Comparison of ENCODE assay signal across 30 cellular contexts in the genomic region with DNA sequence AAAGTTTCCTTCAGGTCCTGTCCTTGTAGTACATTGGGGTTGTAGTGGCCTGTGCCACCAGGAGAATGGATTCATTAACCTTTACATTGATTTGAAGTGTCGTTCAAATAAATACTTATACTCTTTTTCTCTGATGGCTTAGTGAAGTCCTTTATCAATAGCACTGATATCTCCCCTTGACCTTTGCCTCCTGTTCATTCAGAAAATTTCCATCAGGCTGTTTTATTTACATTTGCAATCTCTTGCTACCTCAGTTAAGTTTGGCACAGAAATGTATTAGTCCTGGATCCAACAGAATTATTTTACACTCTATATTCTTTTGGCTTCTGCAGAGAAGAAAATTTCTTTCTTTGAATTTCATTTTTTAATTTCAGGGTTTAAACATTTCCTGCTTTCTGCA.
"Had no signal": no experiment of that assay in that cellular context is flagged by ENCODE, and none has a peak within 500 bp of the region (broad histone marks: within the 10 kb centered on the region; RNA-seq: fewer than 3 reads in every experiment).

No MANE protein-coding gene starts in this region.

- H3K36me3 ChIP-seq: ovary, spleen, suprapubic skin, tibial artery, transverse colon, upper lobe of right lung, uterus had no signal

- H3K9me3 Mint-ChIP-seq: type B pancreatic cell had no signal

- H3K27me3 ChIP-seq: neural progenitor cell, ovary, spleen, suprapubic skin, testis, tibial artery, transverse colon, upper lobe of right lung, uterus had no signal

- H3K9ac ChIP-seq: neural progenitor cell, parathyroid adenoma had no signal

- H3K27ac ChIP-seq: neural progenitor cell, ovary, parathyroid adenoma, psoas muscle, skin epidermis, spleen, suprapubic skin, testis, tibial artery, transverse colon, upper lobe of right lung, uterus had no signal

- H3K27me3 Mint-ChIP-seq: stimulated activated memory B cell treated with anti-CD40 and anti-IgM and Interleukin-4, amounts not matched to agents 10 μg/mL and 1 μg/mL and 100 μg/mL, for 72 hours; stimulated activated naive CD8-positive, alpha-beta T cell treated with anti-CD3 and anti-CD28 coated beads, Interleukin-15, amount 100 ng/mL, for 72 hours; type B pancreatic cell had no signal

- DNase-seq: naive thymus-derived CD4-positive, alpha-beta T cell; natural killer cell; occipital lobe; ovary; psoas muscle; right cardiac atrium; spleen; stimulated activated CD4-positive, alpha-beta T cell treated with anti-CD3 and anti-CD28 coated beads, Interleukin-12 subunit alpha, Interleukin-12 subunit beta, amount 100 ng/mL, for 4 hours; stimulated activated CD4-positive, alpha-beta T cell treated with anti-CD3 and anti-CD28 coated beads, Interleukin-1b, Interleukin-23, amount 100 ng/mL, for 48 hours; stimulated activated CD4-positive, alpha-beta T cell treated with anti-CD3 and anti-CD28 coated beads, Interleukin-4, amount 100 ng/mL, for 1 hour; stimulated activated CD4-positive, alpha-beta T cell treated with anti-CD3 and anti-CD28 coated beads, Interleukin-4, amount 100 ng/mL, for 4 hours; stimulated activated CD8-positive, alpha-beta memory T cell treated with anti-CD3 and anti-CD28 coated beads, Interleukin-4, amount 100 ng/mL, for 48 hours; stimulated activated naive CD4-positive, alpha-beta T cell; stimulated activated naive CD8-positive, alpha-beta T cell treated with anti-CD3 and anti-CD28 coated beads, Interleukin-15, amount 100 ng/mL, for 72 hours; stimulated activated naive CD8-positive, alpha-beta T cell treated with anti-CD3 and anti-CD28 coated beads, Interleukin-15, Interleukin-2, amounts not matched to agents 100 U/mL and 50 U/mL, for 24 hours; substantia nigra; testis; tibial artery; transverse colon; upper lobe of right lung; uterus had no signal

- H3K36me3 Mint-ChIP-seq: stimulated activated memory B cell treated with anti-CD40 and anti-IgM and Interleukin-4, amounts not matched to agents 10 μg/mL and 1 μg/mL and 100 μg/mL, for 72 hours; type B pancreatic cell had no signal

- H3K4me3 ChIP-seq: neural progenitor cell, ovary, psoas muscle, skin epidermis, smooth muscle cell, spleen, suprapubic skin, testis, tibial artery, transverse colon, upper lobe of right lung, uterus had no signal

- H3K9me3 ChIP-seq: ovary, suprapubic skin, testis, tibial artery, transverse colon, upper lobe of right lung had no signal

- ATAC-seq: naive thymus-derived CD4-positive, alpha-beta T cell; natural killer cell; psoas muscle; right cardiac atrium; sciatic nerve; stimulated activated memory B cell treated with anti-CD40 and anti-IgM and Interleukin-4, amounts not matched to agents 10 μg/mL and 1 μg/mL and 100 μg/mL, for 72 hours; stimulated activated naive CD8-positive, alpha-beta T cell treated with anti-CD3 and anti-CD28 coated beads, Interleukin-15, amount 100 ng/mL, for 72 hours; stimulated activated naive CD8-positive, alpha-beta T cell treated with anti-CD3 and anti-CD28 coated beads, Interleukin-15, Interleukin-2, amounts not matched to agents 100 U/mL and 50 U/mL, for 24 hours; upper lobe of right lung had no signal

- H3K4me1 Mint-ChIP-seq: naive thymus-derived CD4-positive, alpha-beta T cell; natural killer cell; nephron; neural progenitor cell; stimulated activated memory B cell treated with anti-CD40 and anti-IgM and Interleukin-4, amounts not matched to agents 10 μg/mL and 1 μg/mL and 100 μg/mL, for 72 hours; stimulated activated naive CD8-positive, alpha-beta T cell treated with anti-CD3 and anti-CD28 coated beads, Interleukin-15, amount 100 ng/mL, for 72 hours had no signal

- H3K27ac Mint-ChIP-seq: naive thymus-derived CD4-positive, alpha-beta T cell; natural killer cell; nephron; neural progenitor cell; stimulated activated memory B cell treated with anti-CD40 and anti-IgM and Interleukin-4, amounts not matched to agents 10 μg/mL and 1 μg/mL and 100 μg/mL, for 72 hours; stimulated activated naive CD8-positive, alpha-beta T cell treated with anti-CD3 and anti-CD28 coated beads, Interleukin-15, amount 100 ng/mL, for 72 hours; type B pancreatic cell had no signal

- H3K4me3 Mint-ChIP-seq: naive thymus-derived CD4-positive, alpha-beta T cell; natural killer cell; nephron; neural progenitor cell; stimulated activated memory B cell treated with anti-CD40 and anti-IgM and Interleukin-4, amounts not matched to agents 10 μg/mL and 1 μg/mL and 100 μg/mL, for 72 hours; stimulated activated naive CD8-positive, alpha-beta T cell treated with anti-CD3 and anti-CD28 coated beads, Interleukin-15, amount 100 ng/mL, for 72 hours; type B pancreatic cell had no signal

- H3K4me1 ChIP-seq: parathyroid adenoma, psoas muscle, spleen, suprapubic skin, testis, tibial artery, transverse colon, upper lobe of right lung, uterus had no signal
